ENCODE assay signal across 7 cellular contexts in genomic region chr7:128542530-128542929, GRCh38.
DNase-seq lines count a peak whose midpoint lies in the region; ATAC-seq, FAIRE-seq and TF ChIP-seq lines count a peak whose summit lies in the region.
"Not testable (repeated sequence)": the region's sequence is repeated elsewhere in the genome, so short reads cannot be mapped to it uniquely, and the experiment has no call there.

No MANE protein-coding gene starts in this region.

- not testable (repeated sequence) for BruUV-seq in K562 (replicated peaks; lab: Mats Ljungman, UMichigan)

- peaks cover 10% of the 10 kb centered on the region for H3K4me1 Mint-ChIP-seq in T-helper 1 cell treated with Interleukin-12 subunit alpha and Interleukin-12 subunit beta and Interleukin-4 antibody, amounts not matched to agents 30 μg/mL and 1 μg/mL, for 36 hours (ENCODE audit: low read depth)
- H3K4me1 Mint-ChIP-seq in activated naive CD4-positive, alpha-beta T cell treated with anti-CD3 and anti-CD28 coated beads, Interleukin-2, amount 10 ng/mL, durations not matched to agents 7 days and 5 days, result peaks cover 13% of the 10 kb centered on the region
- peaks cover 15 to 16% of the 10 kb centered on the region in 2 donors for H3K4me1 Mint-ChIP-seq in natural killer cell
- H3K4me1 Mint-ChIP-seq in stimulated activated naive B cell treated with anti-CD40 and anti-IgM and Interleukin-4, amounts not matched to agents 10 μg/mL and 1 μg/mL and 100 μg/mL, for 72 hours, result peaks cover 4 to 10% of the 10 kb centered on the region in 2 donors

- H3K36me3 ChIP-seq in K562 (ENCODE audit: control insufficient read depth, insufficient read depth, low read length), result peaks cover 66% of the 10 kb centered on the region

- H2AFZ ChIP-seq in K562 (ENCODE audit: low read depth, low read length), result not testable (repeated sequence)

- ATAC-seq in K562, result peak; percentile 58
- ATAC-seq in natural killer cell; stimulated activated naive B cell treated with anti-CD40 and anti-IgM and Interleukin-4, amounts not matched to agents 10 μg/mL and 1 μg/mL and 100 μg/mL, for 72 hours (replicated peaks): not testable (repeated sequence)

- peak overlapping the region; percentile 50 for H3K27ac Mint-ChIP-seq in T-helper 1 cell treated with Interleukin-12 subunit alpha and Interleukin-12 subunit beta and Interleukin-4 antibody, amounts not matched to agents 30 μg/mL and 1 μg/mL, for 36 hours
- H3K27ac Mint-ChIP-seq in activated naive CD4-positive, alpha-beta T cell treated with anti-CD3 and anti-CD28 coated beads, Interleukin-2, amount 10 ng/mL, durations not matched to agents 7 days and 5 days, result peak overlapping the region; percentile 52
- peak overlapping the region; percentile 29 to 76 for H3K27ac Mint-ChIP-seq in natural killer cell
- H3K27ac Mint-ChIP-seq in stimulated activated naive B cell treated with anti-CD40 and anti-IgM and Interleukin-4, amounts not matched to agents 10 μg/mL and 1 μg/mL and 100 μg/mL, for 72 hours, result peak overlapping the region; percentile 68

- TF ChIP-seq EP300 in K562 (IDR thresholded peaks at IDR 0.05; ENCODE audit: low read length), result not testable (repeated sequence)

- not testable (repeated sequence) for H3K9me3 ChIP-seq in K562 (replicated peaks; ENCODE audit: control insufficient read depth, insufficient read depth, low read depth, low read length)

- peak; percentile 11 for FAIRE-seq in K562 (lab: Jason Lieb, UNC)

- POLR2A ChIA-PET in K562 (lab: Yijun Ruan, JAX), result not testable (repeated sequence)

- H3K27me3 Mint-ChIP-seq in T-helper 1 cell treated with Interleukin-12 subunit alpha and Interleukin-12 subunit beta and Interleukin-4 antibody, amounts not matched to agents 30 μg/mL and 1 μg/mL, for 36 hours (ENCODE audit: low read depth); activated naive CD4-positive, alpha-beta T cell treated with anti-CD3 and anti-CD28 coated beads, Interleukin-2, amount 10 ng/mL, durations not matched to agents 7 days and 5 days; natural killer cell (ENCODE audit: low read depth in 2 of 2); stimulated activated naive B cell treated with anti-CD40 and anti-IgM and Interleukin-4, amounts not matched to agents 10 μg/mL and 1 μg/mL and 100 μg/mL, for 72 hours: not testable (repeated sequence)

- H3K9ac ChIP-seq in K562 (ENCODE audit: insufficient read depth in 1 of 2, low read depth in 2 of 2, low read length in 2 of 2), result not testable (repeated sequence)

- DNase-seq in activated CD8-positive, alpha-beta memory T cell treated with anti-CD3 and anti-CD28 coated beads, Interleukin-2, amount 50 U/mL, for 48 hours, result peak; percentile 15
- not testable (repeated sequence) for DNase-seq in activated naive CD4-positive, alpha-beta T cell treated with anti-CD3 and anti-CD28 coated beads, Interleukin-2, amount 10 ng/mL, durations not matched to agents 7 days and 5 days; natural killer cell; stimulated activated naive B cell treated with anti-CD40 and anti-IgM and Interleukin-4, amounts not matched to agents 10 μg/mL and 1 μg/mL and 100 μg/mL, for 72 hours
- DNase-seq in K562 (ENCODE audit: extremely low read depth in 1 of 4, low spot score in 3 of 4), result peak in 2 of 4 experiments; percentile 23
- DNase-seq in erythroblast (lab: John Stamatoyannopoulos, UW), result peak; percentile 5 to 16

- H3K27ac ChIP-seq in K562 (ENCODE audit: extremely low read depth, low read depth, low read length), result not testable (repeated sequence)

- not testable (repeated sequence) for TF ChIP-seq POLR2A in K562 (conservative IDR thresholded peaks at IDR 0.05); erythroblast (IDR thresholded peaks at IDR 0.05; ENCODE audit: low read length)

- H3K79me2 ChIP-seq in K562 (ENCODE audit: control insufficient read depth, insufficient read depth, low read length), result peaks cover 78% of the 10 kb centered on the region

- peaks cover 21% of the 10 kb centered on the region for H3K36me3 Mint-ChIP-seq in T-helper 1 cell treated with Interleukin-12 subunit alpha and Interleukin-12 subunit beta and Interleukin-4 antibody, amounts not matched to agents 30 μg/mL and 1 μg/mL, for 36 hours (ENCODE audit: low read depth)
- peaks cover 35% of the 10 kb centered on the region for H3K36me3 Mint-ChIP-seq in activated naive CD4-positive, alpha-beta T cell treated with anti-CD3 and anti-CD28 coated beads, Interleukin-2, amount 10 ng/mL, durations not matched to agents 7 days and 5 days
- not testable (repeated sequence) for H3K36me3 Mint-ChIP-seq in natural killer cell
- peaks cover 18 to 30% of the 10 kb centered on the region in 2 donors for H3K36me3 Mint-ChIP-seq in stimulated activated naive B cell treated with anti-CD40 and anti-IgM and Interleukin-4, amounts not matched to agents 10 μg/mL and 1 μg/mL and 100 μg/mL, for 72 hours

- H3K9me3 Mint-ChIP-seq in T-helper 1 cell treated with Interleukin-12 subunit alpha and Interleukin-12 subunit beta and Interleukin-4 antibody, amounts not matched to agents 30 μg/mL and 1 μg/mL, for 36 hours; activated naive CD4-positive, alpha-beta T cell treated with anti-CD3 and anti-CD28 coated beads, Interleukin-2, amount 10 ng/mL, durations not matched to agents 7 days and 5 days; natural killer cell; stimulated activated naive B cell treated with anti-CD40 and anti-IgM and Interleukin-4, amounts not matched to agents 10 μg/mL and 1 μg/mL and 100 μg/mL, for 72 hours: not testable (repeated sequence)

- H3K9me1 ChIP-seq in K562 (ENCODE audit: control insufficient read depth, insufficient read depth, low read length), result not testable (repeated sequence)

- in situ Hi-C loops in K562 (cut with MboI), result not testable (repeated sequence)

- CTCF ChIA-PET in activated naive CD4-positive, alpha-beta T cell treated with anti-CD3 and anti-CD28 coated beads, Interleukin-2, amount 10 ng/mL, durations not matched to agents 7 days and 5 days (lab: Charles Lee); K562 (lab: Yijun Ruan, JAX; ENCODE audit: low intra/inter-chr PET ratio): not testable (repeated sequence)

- TF ChIP-seq CTCF in K562 (IDR thresholded peaks at IDR 0.05 in 2 of 3, conservative IDR thresholded peaks at IDR 0.05 in 1 of 3; ENCODE audit: insufficient read depth in 2 of 3, low read depth in 1 of 3, low read length in 3 of 3); natural killer cell (IDR thresholded peaks at IDR 0.05): not testable (repeated sequence)

- H3K27me3 ChIP-seq in K562 (ENCODE audit: control insufficient read depth in 2 of 2, insufficient read depth in 2 of 2, low read length in 2 of 2), result not testable (repeated sequence)

- not testable (repeated sequence) for H4K20me1 ChIP-seq in K562 (replicated peaks; ENCODE audit: control insufficient read depth, insufficient read depth, low read length)

- WGBS in K562 (ENCODE audit: insufficient coverage, low coverage, missing lambda C conversion rate), result 53% methylated on average over 2 of the region's 2 CpGs

- not testable (repeated sequence) for TF ChIP-seq RAD21 in K562 (CRISPR knock-in tag; conservative IDR thresholded peaks at IDR 0.05 in 1 of 2, IDR thresholded peaks at IDR 0.05 in 1 of 2)

- not testable (repeated sequence) for H3K4me3 ChIP-seq in K562

- not testable (repeated sequence) for H3K4me1 ChIP-seq in K562 (replicated peaks in 1 of 2; ENCODE audit: control insufficient read depth in 2 of 2, insufficient read depth in 2 of 2, low read length in 2 of 2)

- intact Hi-C loops in K562 (cut with micrococcal nuclease); natural killer cell (cut with micrococcal nuclease): not testable (repeated sequence)

- not testable (repeated sequence) for H3K4me2 ChIP-seq in K562 (ENCODE audit: insufficient read depth, low read length)

- not testable (repeated sequence) for H3K4me3 Mint-ChIP-seq in T-helper 1 cell treated with Interleukin-12 subunit alpha and Interleukin-12 subunit beta and Interleukin-4 antibody, amounts not matched to agents 30 μg/mL and 1 μg/mL, for 36 hours; activated naive CD4-positive, alpha-beta T cell treated with anti-CD3 and anti-CD28 coated beads, Interleukin-2, amount 10 ng/mL, durations not matched to agents 7 days and 5 days; natural killer cell; stimulated activated naive B cell treated with anti-CD40 and anti-IgM and Interleukin-4, amounts not matched to agents 10 μg/mL and 1 μg/mL and 100 μg/mL, for 72 hours

TF ChIP-seq in K562, 482 proteins besides CTCF, POLR2A, EP300 and RAD21:
- TF ChIP-seq NFE2L1 (tag; IDR thresholded peaks at IDR 0.05; ENCODE audit: borderline replicate concordance, low read depth) (0 out of 2 replicates have a peak, but pooled peaks have one; percentile 11), NFE2 (IDR thresholded peaks at IDR 0.05; ENCODE audit: low read depth) (peak; percentile 57), C11orf30 (IDR thresholded peaks at IDR 0.05; ENCODE audit: low read depth) (peak; percentile 49), MAFG (tag; conservative IDR thresholded peaks at IDR 0.05) (peak; percentile 63; the same call in 1 of the 2 replicates), ZNF316 (IDR thresholded peaks at IDR 0.05) (peak; percentile 75)
